In genomic region chr2:127909019-127909418, GRCh38 we compare ENCODE assay signal across 2 cellular contexts.
A peak's percentile ranks its signal among the peaks of the same experiment; 100 is the strongest.
TF ChIP-seq lines count a peak whose summit lies in the region.

No MANE protein-coding gene starts in this region.

TF ChIP-seq in HEK293, 187 proteins besides CTCF, POLR2A, EP300 and RAD21:
- peak; percentile 52; the same call in 1 of the 2 replicates for TF ChIP-seq SCRT1 (tag by site-specific recombination; IDR thresholded peaks at IDR 0.05; ENCODE audit: borderline replicate concordance)
- peak; percentile 92 for TF ChIP-seq SCRT2 (tag by site-specific recombination; IDR thresholded peaks at IDR 0.05)
- TF ChIP-seq, protein P1, sequence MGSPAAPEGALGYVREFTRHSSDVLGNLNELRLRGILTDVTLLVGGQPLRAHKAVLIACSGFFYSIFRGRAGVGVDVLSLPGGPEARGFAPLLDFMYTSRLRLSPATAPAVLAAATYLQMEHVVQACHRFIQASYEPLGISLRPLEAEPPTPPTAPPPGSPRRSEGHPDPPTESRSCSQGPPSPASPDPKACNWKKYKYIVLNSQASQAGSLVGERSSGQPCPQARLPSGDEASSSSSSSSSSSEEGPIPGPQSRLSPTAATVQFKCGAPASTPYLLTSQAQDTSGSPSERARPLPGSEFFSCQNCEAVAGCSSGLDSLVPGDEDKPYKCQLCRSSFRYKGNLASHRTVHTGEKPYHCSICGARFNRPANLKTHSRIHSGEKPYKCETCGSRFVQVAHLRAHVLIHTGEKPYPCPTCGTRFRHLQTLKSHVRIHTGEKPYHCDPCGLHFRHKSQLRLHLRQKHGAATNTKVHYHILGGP (tag by site-specific recombination; IDR thresholded peaks at IDR 0.05): no peak

TF ChIP-seq in GM12878, 131 proteins besides CTCF, POLR2A, EP300 and RAD21 (continued from another document):
- TF ChIP-seq MTA3 (IDR thresholded peaks at IDR 0.05; ENCODE audit: borderline replicate concordance, low read length) (no peak), NFYA (IDR thresholded peaks at IDR 0.05; ENCODE audit: borderline replicate concordance, low read depth, low read length) (no peak), PML (IDR thresholded peaks at IDR 0.05; ENCODE audit: low read length) (no peak), SIN3A (IDR thresholded peaks at IDR 0.05; ENCODE audit: low read depth, low read length) (no peak), GABPA (IDR thresholded peaks at IDR 0.05; ENCODE audit: low read depth) (no peak), SUZ12 (IDR thresholded peaks at IDR 0.05; ENCODE audit: unreplicated experiment) (no peak), SIX5 (IDR thresholded peaks at IDR 0.05; ENCODE audit: low read depth, low read length, severe bottlenecking) (no peak), ZNF592 (IDR thresholded peaks at IDR 0.05) (no peak)
- TF ChIP-seq, protein P2, sequence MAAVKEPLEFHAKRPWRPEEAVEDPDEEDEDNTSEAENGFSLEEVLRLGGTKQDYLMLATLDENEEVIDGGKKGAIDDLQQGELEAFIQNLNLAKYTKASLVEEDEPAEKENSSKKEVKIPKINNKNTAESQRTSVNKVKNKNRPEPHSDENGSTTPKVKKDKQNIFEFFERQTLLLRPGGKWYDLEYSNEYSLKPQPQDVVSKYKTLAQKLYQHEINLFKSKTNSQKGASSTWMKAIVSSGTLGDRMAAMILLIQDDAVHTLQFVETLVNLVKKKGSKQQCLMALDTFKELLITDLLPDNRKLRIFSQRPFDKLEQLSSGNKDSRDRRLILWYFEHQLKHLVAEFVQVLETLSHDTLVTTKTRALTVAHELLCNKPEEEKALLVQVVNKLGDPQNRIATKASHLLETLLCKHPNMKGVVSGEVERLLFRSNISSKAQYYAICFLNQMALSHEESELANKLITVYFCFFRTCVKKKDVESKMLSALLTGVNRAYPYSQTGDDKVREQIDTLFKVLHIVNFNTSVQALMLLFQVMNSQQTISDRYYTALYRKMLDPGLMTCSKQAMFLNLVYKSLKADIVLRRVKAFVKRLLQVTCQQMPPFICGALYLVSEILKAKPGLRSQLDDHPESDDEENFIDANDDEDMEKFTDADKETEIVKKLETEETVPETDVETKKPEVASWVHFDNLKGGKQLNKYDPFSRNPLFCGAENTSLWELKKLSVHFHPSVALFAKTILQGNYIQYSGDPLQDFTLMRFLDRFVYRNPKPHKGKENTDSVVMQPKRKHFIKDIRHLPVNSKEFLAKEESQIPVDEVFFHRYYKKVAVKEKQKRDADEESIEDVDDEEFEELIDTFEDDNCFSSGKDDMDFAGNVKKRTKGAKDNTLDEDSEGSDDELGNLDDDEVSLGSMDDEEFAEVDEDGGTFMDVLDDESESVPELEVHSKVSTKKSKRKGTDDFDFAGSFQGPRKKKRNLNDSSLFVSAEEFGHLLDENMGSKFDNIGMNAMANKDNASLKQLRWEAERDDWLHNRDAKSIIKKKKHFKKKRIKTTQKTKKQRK (IDR thresholded peaks at IDR 0.05; ENCODE audit: low read depth, low read length): no peak
- TF ChIP-seq, protein P3, sequence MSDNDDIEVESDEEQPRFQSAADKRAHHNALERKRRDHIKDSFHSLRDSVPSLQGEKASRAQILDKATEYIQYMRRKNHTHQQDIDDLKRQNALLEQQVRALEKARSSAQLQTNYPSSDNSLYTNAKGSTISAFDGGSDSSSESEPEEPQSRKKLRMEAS (IDR thresholded peaks at IDR 0.05; ENCODE audit: low read depth, low read length): no peak
